In genomic region chr12:108104657-108105056, GRCh38 we compare ENCODE assay signal across 25 cellular contexts. TPM values are rescaled to one million over a fixed set of nuclear protein-coding genes. Genes with fewer than 3 reads are reported as not detected.
"Had no signal": no experiment of that assay in that cellular context is flagged by ENCODE, and none has a peak within 500 bp of the region (broad histone marks: within the 10 kb centered on the region; RNA-seq: fewer than 3 reads in every experiment).

No MANE protein-coding gene starts in this region.

- H3K36me3 ChIP-seq: esophagus muscularis mucosa, gastroesophageal sphincter, heart left ventricle, left lung, lower lobe of right lung had no signal

- H3K4me1 Mint-ChIP-seq: immature natural killer cell, mesothelial cell of epicardium had no signal

- ATAC-seq: foreskin keratinocyte, gastroesophageal sphincter, heart left ventricle, left cardiac atrium, left lung, left ventricle myocardium superior, lower lobe of right lung had no signal

- H3K4me3 ChIP-seq: esophagus muscularis mucosa, gastroesophageal sphincter, heart left ventricle, hepatocyte, left lung, lower lobe of right lung had no signal

- H3K27me3 ChIP-seq: esophagus muscularis mucosa, foreskin keratinocyte, gastroesophageal sphincter, hepatocyte, left lung had no signal

- H3K36me3 Mint-ChIP-seq: immature natural killer cell, mesothelial cell of epicardium had no signal

- H3K4me2 ChIP-seq: hepatocyte had no signal

- H3K9me3 ChIP-seq: esophagus muscularis mucosa, gastroesophageal sphincter, heart left ventricle, left lung, lower lobe of right lung had no signal

- H3K4me3 Mint-ChIP-seq: dendritic cell treated with granulocyte-macrophage colony-stimulating factor and Interleukin-4, amounts not matched to agents 40 ng/mL and 50 ng/mL, for 4 days; immature natural killer cell; mesothelial cell of epicardium had no signal

- DNase-seq: cortex of kidney; effector memory CD4-positive, alpha-beta T cell; foreskin keratinocyte; heart left ventricle; hypothalamus; immature natural killer cell; left cardiac atrium; left lung; left ventricle myocardium superior; lower lobe of right lung; mesenchymal stem cell had no signal

- H3K27ac ChIP-seq: esophagus muscularis mucosa, foreskin keratinocyte, gastroesophageal sphincter, heart left ventricle, hepatocyte, left lung, lower lobe of right lung had no signal

- H3K9me3 Mint-ChIP-seq: dendritic cell treated with granulocyte-macrophage colony-stimulating factor and Interleukin-4, amounts not matched to agents 40 ng/mL and 50 ng/mL, for 4 days; immature natural killer cell; mesothelial cell of epicardium had no signal

- H3K4me1 ChIP-seq: foreskin keratinocyte, heart left ventricle, left lung, lower lobe of right lung had no signal

- H3K79me2 ChIP-seq: hepatocyte had no signal

- H3K27ac Mint-ChIP-seq: dendritic cell treated with granulocyte-macrophage colony-stimulating factor and Interleukin-4, amounts not matched to agents 40 ng/mL and 50 ng/mL, for 4 days; immature natural killer cell; mesothelial cell of epicardium had no signal

- H2AFZ ChIP-seq: hepatocyte had no signal

- FAIRE-seq: colon, endothelial cell of umbilical vein, frontal cortex, keratinocyte had no signal

RNA-seq across cellular contexts. Expression of gene WSCD2, which starts 24.4 kb away (rescaled TPM):
- total RNA-seq: dermis microvascular lymphatic vessel endothelial cell, endothelial cell of umbilical vein, epithelial cell of proximal tubule, fibroblast of lung, fibroblast of villous mesenchyme, foreskin keratinocyte, lung microvascular endothelial cell had no signal
- polyA plus RNA-seq: endothelial cell of umbilical vein, fibroblast of lung, foreskin keratinocyte, heart left ventricle, immature natural killer cell, keratinocyte had no signal
